8 cellular contexts compared by ENCODE assay signal in genomic region chr10:13528138-13528874, GRCh38. TPM values are rescaled to one million over a fixed set of nuclear protein-coding genes. Genes with fewer than 3 reads are reported as not detected.
DNase-seq lines count a peak whose midpoint lies in the region; ATAC-seq, FAIRE-seq and TF ChIP-seq lines count a peak whose summit lies in the region.

No MANE protein-coding gene starts in this region.

- no peak overlapping the region for H3K27ac Mint-ChIP-seq in CD4-positive, alpha-beta T cell
- no peak overlapping the region for H3K27ac Mint-ChIP-seq in dendritic cell treated with granulocyte-macrophage colony-stimulating factor and Interleukin-4, amounts not matched to agents 40 ng/mL and 50 ng/mL, for 4 days
- no peak overlapping the region for H3K27ac Mint-ChIP-seq in memory B cell

- H3K4me3 Mint-ChIP-seq in CD4-positive, alpha-beta T cell = peak overlapping the region; percentile 80
- peak overlapping the region; percentile 51 for H3K4me3 Mint-ChIP-seq in dendritic cell treated with granulocyte-macrophage colony-stimulating factor and Interleukin-4, amounts not matched to agents 40 ng/mL and 50 ng/mL, for 4 days
- H3K4me3 Mint-ChIP-seq in memory B cell = peak overlapping the region; percentile 64

- CTCF ChIA-PET in CD4-positive, alpha-beta T cell (lab: Charles Lee) = no interaction called here

- no peak overlapping the region for H3K27ac ChIP-seq in CD4-positive, alpha-beta T cell (ENCODE audit: low read depth, low read length)

- POLR2A ChIA-PET in CD4-positive, alpha-beta T cell (lab: Charles Lee) = interaction anchor here (1.3 kb wide), 1 partner anchor 177 kb away, joined by 3 read pairs; no protein-coding TSS in a partner anchor

- H3K9me3 Mint-ChIP-seq in CD4-positive, alpha-beta T cell = no peaks in the 10 kb centered on the region
- no peaks in the 10 kb centered on the region for H3K9me3 Mint-ChIP-seq in dendritic cell treated with granulocyte-macrophage colony-stimulating factor and Interleukin-4, amounts not matched to agents 40 ng/mL and 50 ng/mL, for 4 days
- H3K9me3 Mint-ChIP-seq in memory B cell = no peaks in the 10 kb centered on the region

- intact Hi-C loops in CD4-positive, alpha-beta T cell (cut with DNase I, micrococcal nuclease) = no loop called here
- intact Hi-C loops in dendritic cell treated with granulocyte-macrophage colony-stimulating factor and Interleukin-4, amounts not matched to agents 40 ng/mL and 50 ng/mL, for 4 days (cut with micrococcal nuclease) = no loop called here

- H3K27me3 ChIP-seq in CD4-positive, alpha-beta T cell (ENCODE audit: control insufficient read depth, insufficient read depth, low read length) = peaks cover 75% of the 10 kb centered on the region

- peaks cover 10% of the 10 kb centered on the region for H3K4me1 Mint-ChIP-seq in CD4-positive, alpha-beta T cell (ENCODE audit: low read depth)
- peaks cover 5% of the 10 kb centered on the region for H3K4me1 Mint-ChIP-seq in dendritic cell treated with granulocyte-macrophage colony-stimulating factor and Interleukin-4, amounts not matched to agents 40 ng/mL and 50 ng/mL, for 4 days (ENCODE audit: low read depth)
- H3K4me1 Mint-ChIP-seq in memory B cell = peaks cover 8% of the 10 kb centered on the region

- no peak for FAIRE-seq in urothelium cell line (lab: Jason Lieb, UNC)

- DNase-seq in CD4-positive, alpha-beta T cell = no peak
- DNase-seq in HuH-7.5 (ENCODE audit: low spot score) = peak; percentile 42
- DNase-seq in memory B cell (ENCODE audit: low spot score in 2 of 2) = peak in 1 of 2 donors; percentile 14
- peak; percentile 43 for DNase-seq in urothelium cell line (ENCODE audit: low spot score)
- no peak for DNase-seq in activated CD8-positive, alpha-beta memory T cell treated with anti-CD3 and anti-CD28 coated beads, Interleukin-2, amount 50 U/mL, for 4 hours
- DNase-seq in inferior parietal cortex (ENCODE audit: extremely low spot score) = no peak

- ATAC-seq in CD4-positive, alpha-beta T cell (ENCODE audit: poor library complexity) = no peak
- ATAC-seq in memory B cell (ENCODE audit: low read depth) (peak; percentile 52), GM18520 (IDR thresholded peaks at IDR 0.05; ENCODE audit: unreplicated experiment) (no peak)

- no peaks in the 10 kb centered on the region for H3K9me3 ChIP-seq in CD4-positive, alpha-beta T cell (ENCODE audit: control insufficient read depth, low read length)

- TF ChIP-seq CTCF in CD4-positive, alpha-beta T cell (IDR thresholded peaks at IDR 0.05) = no peak

- no peaks in the 10 kb centered on the region for H3K36me3 Mint-ChIP-seq in CD4-positive, alpha-beta T cell (ENCODE audit: low read depth)
- no peaks in the 10 kb centered on the region for H3K36me3 Mint-ChIP-seq in dendritic cell treated with granulocyte-macrophage colony-stimulating factor and Interleukin-4, amounts not matched to agents 40 ng/mL and 50 ng/mL, for 4 days (ENCODE audit: low read depth)
- H3K36me3 Mint-ChIP-seq in memory B cell = no peaks in the 10 kb centered on the region

- H3K27me3 Mint-ChIP-seq in CD4-positive, alpha-beta T cell = peaks cover 82% of the 10 kb centered on the region
- peaks cover 59% of the 10 kb centered on the region for H3K27me3 Mint-ChIP-seq in dendritic cell treated with granulocyte-macrophage colony-stimulating factor and Interleukin-4, amounts not matched to agents 40 ng/mL and 50 ng/mL, for 4 days
- H3K27me3 Mint-ChIP-seq in memory B cell = peaks cover 19% of the 10 kb centered on the region

RNA-seq across cellular contexts. Expression of gene BEND7, which starts 0.5 kb away (rescaled TPM):
- total RNA-seq in CD4-positive, alpha-beta T cell = not detected

RNA-seq across cellular contexts. Expression of gene PRPF18, which starts 58.5 kb away (rescaled TPM):
- total RNA-seq in CD4-positive, alpha-beta T cell = 10 to 100 TPM; 20.7 to 22.7 TPM

Comparison
In these comparisons a context has a peak if more than half of its experiments do, and no peak if none do; other contexts are left out.
1. DNase-seq: peak in HuH-7.5 (single experiment) and urothelium cell line (single experiment); none in CD4-positive, alpha-beta T cell (0 of 10), activated CD8-positive, alpha-beta memory T cell treated with anti-CD3 and anti-CD28 coated beads, Interleukin-2, amount 50 U/mL, for 4 hours (single experiment) and inferior parietal cortex (single experiment).
2. Peak in every context shown above with its lines, with median percentiles within 50 percentile points of each other: H3K4me3 Mint-ChIP-seq.